ENCODE assay signal across 15 cellular contexts in the genomic region with DNA sequence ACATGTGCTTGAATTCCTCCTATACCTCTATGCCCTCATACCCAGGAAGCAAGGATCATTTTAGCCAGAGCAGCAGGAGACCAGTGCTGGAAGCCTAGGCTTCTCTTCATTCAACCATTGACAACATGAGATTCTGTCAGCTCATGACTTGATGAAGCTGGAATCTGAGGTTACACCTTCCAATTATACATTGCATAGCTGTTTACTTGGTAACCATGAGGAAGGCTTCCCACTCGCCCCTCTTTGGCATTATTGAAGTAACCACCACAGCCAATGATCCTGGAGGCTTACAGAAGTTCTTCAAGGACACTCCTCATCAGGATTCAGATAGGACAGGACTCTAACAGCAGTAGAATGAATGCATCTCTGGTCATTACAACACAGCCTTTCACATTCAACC.
DNase-seq lines count a peak whose midpoint lies in the region; ATAC-seq and TF ChIP-seq lines count a peak whose summit lies in the region.
"Had no signal": no experiment of that assay in that cellular context is flagged by ENCODE, and none has a peak within 500 bp of the region (broad histone marks: within the 10 kb centered on the region; RNA-seq: fewer than 3 reads in every experiment).

No MANE protein-coding gene starts in this region.

- no peaks in the 10 kb centered on the region for H3K4me1 ChIP-seq in upper lobe of right lung

- no peaks in the 10 kb centered on the region for H3K9me3 ChIP-seq in upper lobe of right lung

- intact Hi-C loops in upper lobe of right lung (cut with DNase I): no loop called here

- no peak overlapping the region for H3K27ac ChIP-seq in upper lobe of right lung

- no peak for TF ChIP-seq CTCF in upper lobe of right lung (IDR thresholded peaks at IDR 0.05)

- no peak for ATAC-seq in HG02759 (IDR thresholded peaks at IDR 0.05; ENCODE audit: unreplicated experiment)
- no peak for ATAC-seq in upper lobe of right lung
- ATAC-seq: CD8-positive, alpha-beta T cell; GM12878; GM23338 had no signal

- no peak overlapping the region for H3K4me3 ChIP-seq in upper lobe of right lung
- H3K4me3 ChIP-seq: GM12878, GM23338 had no signal

- in situ Hi-C loops in G401 (cut with HindIII; ENCODE audit: low sequenced_read_pairs): no loop called here

- no peaks in the 10 kb centered on the region for H3K36me3 ChIP-seq in upper lobe of right lung

- H3K27me3 ChIP-seq in upper lobe of right lung: no peaks in the 10 kb centered on the region

- DNase-seq in GM03348 (ENCODE audit: low spot score) (peak; percentile 5), dedifferentiated amniotic fluid mesenchymal stem cell (ENCODE audit: extremely low spot score) (peak; percentile 54), islet precursor cell (peak; percentile 9), renal cortical epithelial cell (ENCODE audit: low read depth) (peak; percentile 45), G401 (ENCODE audit: low spot score) (no peak), NCI-H82 (lab: John Stamatoyannopoulos, UW) (no peak), upper lobe of right lung (no peak)
- DNase-seq: CD8-positive, alpha-beta T cell; COR-L47; DMS153; DND-41; H7 had no signal

Comparison
In these comparisons a context has a peak if more than half of its experiments do, and no peak if none do; other contexts are left out.
1. DNase-seq: peak in GM03348 (single experiment), dedifferentiated amniotic fluid mesenchymal stem cell (single experiment), islet precursor cell (single experiment) and renal cortical epithelial cell (single experiment); none in G401 (single experiment), NCI-H82 (single experiment) and upper lobe of right lung (single experiment).